ENCODE assay signal across 25 cellular contexts in genomic region chr13:76229281-76229680, GRCh38.
"Had no signal": no experiment of that assay in that cellular context is flagged by ENCODE, and none has a peak within 500 bp of the region (broad histone marks: within the 10 kb centered on the region; RNA-seq: fewer than 3 reads in every experiment).

No MANE protein-coding gene starts in this region.

- H3K9me3 ChIP-seq: MG63 had no signal

- H3K4me3 ChIP-seq: cardiac muscle cell, K562, MG63, SK-N-MC had no signal

- DNase-seq: activated CD4-positive, alpha-beta T cell treated with anti-CD3 and anti-CD28 coated beads for 36 hours; activated CD8-positive, alpha-beta memory T cell treated with anti-CD3 and anti-CD28 coated beads, Interleukin-2, amount 50 U/mL, for 4 hours; activated CD8-positive, alpha-beta T cell treated with anti-CD3 and anti-CD28 coated beads for 36 hours; activated gamma-delta T cell treated with Interleukin-2 at 50 U/mL for 16 hours; activated naive CD4-positive, alpha-beta T cell treated with anti-CD3 and anti-CD28 coated beads, Interleukin-2, amount 10 ng/mL, durations not matched to agents 7 days and 5 days; activated naive CD8-positive, alpha-beta T cell treated with anti-CD3 and anti-CD28 coated beads for 36 hours; activated T-cell treated with anti-CD3 and anti-CD28 coated beads, Interleukin-2, amount 50 U/mL, for 72 hours; brain microvascular endothelial cell; Kasumi-1; MG63; MV-4-11; NCI-H1092 treated with DMSO at 0.1 percent for 48 hours; NCI-H1417 treated with DMSO at 0.1 percent for 48 hours; NCI-H1694; NCI-H2029 treated with DMSO at 0.1 percent for 48 hours; NCI-H345; NCI-H510A; RPMI8226; T-helper 1 cell; WERI-Rb-1 had no signal

- H3K27ac ChIP-seq: brain microvascular endothelial cell, cardiac muscle cell, SK-N-MC, WERI-Rb-1 had no signal

- H3K27me3 ChIP-seq: brain microvascular endothelial cell, cardiac muscle cell, MG63 had no signal

- ATAC-seq: activated CD4-positive, alpha-beta T cell treated with anti-CD3 and anti-CD28 coated beads for 36 hours; activated CD8-positive, alpha-beta T cell treated with anti-CD3 and anti-CD28 coated beads for 36 hours; activated T-cell treated with anti-CD3 and anti-CD28 coated beads, Interleukin-2, amount 50 U/mL, for 72 hours; K562; Panc1; Right ventricle myocardium inferior had no signal

- H3K36me3 ChIP-seq: brain microvascular endothelial cell, cardiac muscle cell, MG63, WERI-Rb-1 had no signal
